ENCODE assay signal across 19 cellular contexts in genomic region chr4:98517444-98518021, GRCh38.
DNase-seq lines count a peak whose midpoint lies in the region; ATAC-seq, FAIRE-seq and TF ChIP-seq lines count a peak whose summit lies in the region.
"Had no signal": no experiment of that assay in that cellular context is flagged by ENCODE, and none has a peak within 500 bp of the region (broad histone marks: within the 10 kb centered on the region; RNA-seq: fewer than 3 reads in every experiment).

No MANE protein-coding gene starts in this region.

- ATAC-seq in PC-3 (no peak), GM18502 (IDR thresholded peaks at IDR 0.05; ENCODE audit: poor library complexity, unreplicated experiment) (no peak)
- ATAC-seq: heart left ventricle had no signal

- intact Hi-C loops in PC-3 (cut with micrococcal nuclease): no loop called here
- intact Hi-C loops in endothelial cell of umbilical vein (cut with micrococcal nuclease): no loop called here

- no peak overlapping the region for H3K4me3 Mint-ChIP-seq in osteocyte (ENCODE audit: unreplicated experiment)

- no peak overlapping the region for H2AFZ ChIP-seq in PC-3 (ENCODE audit: low read length)
- no peak overlapping the region for H2AFZ ChIP-seq in endothelial cell of umbilical vein (ENCODE audit: low read depth, low read length)

- BruUV-seq in PC-3 (replicated peaks; lab: Mats Ljungman, UMichigan) (no TSS peak), endothelial cell of umbilical vein (replicated peaks; lab: Mats Ljungman, UMichigan) (no TSS peak)

- peak; percentile 46 for FAIRE-seq in endothelial cell of umbilical vein (lab: Jason Lieb, UNC)

- no peaks in the 10 kb centered on the region for H3K9me3 Mint-ChIP-seq in osteocyte (ENCODE audit: unreplicated experiment)
- H3K9me3 Mint-ChIP-seq: neural crest cell had no signal

- H3K4me1 Mint-ChIP-seq in osteocyte (ENCODE audit: unreplicated experiment): peaks cover 82% of the 10 kb centered on the region

- H3K4me1 ChIP-seq in PC-3 (ENCODE audit: insufficient read depth, low read length): peaks cover 36% of the 10 kb centered on the region
- peaks cover 50% of the 10 kb centered on the region for H3K4me1 ChIP-seq in endothelial cell of umbilical vein (ENCODE audit: control insufficient read depth, extremely low read depth, insufficient read depth, low read length)
- H3K4me1 ChIP-seq: breast epithelium, suprapubic skin had no signal

- H3K79me2 ChIP-seq in PC-3 (ENCODE audit: low read length) (peaks cover 89% of the 10 kb centered on the region), endothelial cell of umbilical vein (ENCODE audit: control insufficient read depth, insufficient read depth, low read length) (peaks cover 39% of the 10 kb centered on the region)

- H4K20me1 ChIP-seq in PC-3 (ENCODE audit: low read length) (no peaks in the 10 kb centered on the region), endothelial cell of umbilical vein (replicated peaks; ENCODE audit: control insufficient read depth, extremely low read depth, insufficient read depth, low read length) (no peaks in the 10 kb centered on the region)

- H3K27me3 Mint-ChIP-seq in osteocyte (ENCODE audit: unreplicated experiment): no peaks in the 10 kb centered on the region
- H3K27me3 Mint-ChIP-seq: IgD-negative memory B cell had no signal

- peak overlapping the region; percentile 83 for H3K27ac Mint-ChIP-seq in osteocyte (ENCODE audit: unreplicated experiment)

- no peaks in the 10 kb centered on the region for H3K9me2 ChIP-seq in PC-3 (replicated peaks; ENCODE audit: low read length)

- POLR2A ChIA-PET in PC-3 (lab: Charles Lee; ENCODE audit: unreplicated experiment) (no interaction called here), endothelial cell of umbilical vein (lab: Charles Lee) (no interaction called here)

- no peaks in the 10 kb centered on the region for H3K36me3 Mint-ChIP-seq in osteocyte (ENCODE audit: unreplicated experiment)

- dilution Hi-C loops in endothelial cell of umbilical vein (cut with MboI; ENCODE audit: extremely low pct_ligation_motif_present, low sequenced_read_pairs): no loop called here

- TF ChIP-seq POLR2A in endothelial cell of umbilical vein (IDR thresholded peaks at IDR 0.05; ENCODE audit: low read depth, low read length): no peak

- no peak for TF ChIP-seq CTCF in PC-3 (conservative IDR thresholded peaks at IDR 0.05; ENCODE audit: low read depth, low read length)
- TF ChIP-seq CTCF in endothelial cell of umbilical vein (IDR thresholded peaks at IDR 0.05; ENCODE audit: extremely low read depth in 1 of 2, insufficient read depth in 1 of 2, low read depth in 1 of 2, low read length in 2 of 2): no peak
- TF ChIP-seq CTCF in osteocyte (IDR thresholded peaks at IDR 0.05): no peak

- CTCF ChIA-PET in PC-3 (lab: Charles Lee) (no interaction called here), endothelial cell of umbilical vein (lab: Charles Lee) (interaction anchor here (1.4 kb wide), 1 partner anchor 539 kb away, joined by 4 read pairs; no protein-coding TSS in a partner anchor)

- no peaks in the 10 kb centered on the region for H3F3A ChIP-seq in PC-3 (ENCODE audit: low read length, unreplicated experiment)

- H3K27me3 ChIP-seq in PC-3 (ENCODE audit: low read length) (no peaks in the 10 kb centered on the region), endothelial cell of umbilical vein (ENCODE audit: control insufficient read depth in 2 of 2, insufficient read depth in 2 of 2, low read length in 2 of 2) (no peaks in the 10 kb centered on the region)
- H3K27me3 ChIP-seq: breast epithelium, heart left ventricle, suprapubic skin had no signal

- H3K9ac ChIP-seq in PC-3 (ENCODE audit: low read length): no peak overlapping the region
- H3K9ac ChIP-seq in endothelial cell of umbilical vein (replicated peaks; ENCODE audit: extremely low read depth, insufficient read depth, low read length): no peak overlapping the region

- H3K4me3 ChIP-seq in PC-3 (ENCODE audit: low read length) (no peak overlapping the region), endothelial cell of umbilical vein (replicated peaks in 1 of 3; ENCODE audit: insufficient read depth in 1 of 3, low read depth in 1 of 3, low read length in 3 of 3) (no peak overlapping the region)
- H3K4me3 ChIP-seq: breast epithelium, heart left ventricle, suprapubic skin had no signal

- H3K27ac ChIP-seq in PC-3 (ENCODE audit: low read length) (peak overlapping the region; percentile 83), endothelial cell of umbilical vein (ENCODE audit: insufficient read depth, low read depth, low read length) (no peak overlapping the region)
- H3K27ac ChIP-seq: breast epithelium, heart left ventricle, suprapubic skin had no signal

- peak; percentile 23 for DNase-seq in activated CD4-positive, alpha-beta T cell treated with anti-CD3 and anti-CD28 coated beads for 48 hours
- no peak for DNase-seq in activated CD4-positive, alpha-beta T cell treated with anti-CD3 and anti-CD28 coated beads, Interleukin-2, amount 50 U/mL, for 48 hours
- DNase-seq in PC-3: peak; percentile 30
- DNase-seq in endothelial cell of umbilical vein (ENCODE audit: low read depth, low spot score): no peak
- DNase-seq in osteocyte (ENCODE audit: extremely low spot score, unreplicated experiment): no peak
- no peak for DNase-seq in medulla oblongata (ENCODE audit: extremely low spot score)
- DNase-seq in stimulated activated CD4-positive, alpha-beta T cell treated with anti-CD3 and anti-CD28 coated beads, Interleukin-4, amount 100 ng/mL, for 4 hours: no peak
- DNase-seq: activated CD4-positive, alpha-beta T cell treated with anti-CD3 and anti-CD28 coated beads for 4 hours; activated effector memory CD4-positive, alpha-beta T cell treated with Interleukin-2 at 50 U/mL for 16 hours; Caco-2; heart left ventricle; NCI-H1105; NCI-H446; SW 1271 had no signal

- no peaks in the 10 kb centered on the region for H3K9me1 ChIP-seq in endothelial cell of umbilical vein (replicated peaks; ENCODE audit: control insufficient read depth, extremely low read depth, insufficient read depth, low read length)

- H3K4me2 ChIP-seq in PC-3 (ENCODE audit: low read length) (0 out of 2 replicates have a peak overlapping the region, but pooled peaks have one; percentile 8), endothelial cell of umbilical vein (ENCODE audit: insufficient read depth, low read length) (no peak overlapping the region)

- H3K9me3 ChIP-seq in PC-3 (ENCODE audit: low read length) (no peaks in the 10 kb centered on the region), endothelial cell of umbilical vein (replicated peaks; ENCODE audit: control insufficient read depth, insufficient read depth, low read length) (no peaks in the 10 kb centered on the region)
- H3K9me3 ChIP-seq: breast epithelium, Caco-2, suprapubic skin had no signal

- H3K36me3 ChIP-seq in PC-3 (ENCODE audit: low read depth, low read length) (no peaks in the 10 kb centered on the region), endothelial cell of umbilical vein (ENCODE audit: control insufficient read depth in 2 of 2, extremely low read depth in 1 of 2, insufficient read depth in 2 of 2, low read length in 2 of 2) (no peaks in the 10 kb centered on the region)
- H3K36me3 ChIP-seq: breast epithelium, heart left ventricle, suprapubic skin had no signal

TF ChIP-seq in endothelial cell of umbilical vein, 7 proteins besides CTCF, POLR2A, EP300 and RAD21:
- TF ChIP-seq POLR2AphosphoS5 (IDR thresholded peaks at IDR 0.05; ENCODE audit: insufficient read depth, low read depth, low read length) (no peak), JUN (IDR thresholded peaks at IDR 0.05; ENCODE audit: borderline replicate concordance, insufficient read depth, insufficient read length, low read depth) (no peak), EZH2 (IDR thresholded peaks at IDR 0.05; ENCODE audit: borderline replicate concordance, low read depth, low read length, severe bottlenecking) (no peak), FOS (IDR thresholded peaks at IDR 0.05; ENCODE audit: borderline replicate concordance, insufficient read depth, low read length) (no peak), MYC (IDR thresholded peaks at IDR 0.05; ENCODE audit: low read depth, low read length) (no peak), GATA2 (IDR thresholded peaks at IDR 0.05; ENCODE audit: insufficient read depth, insufficient read length, low read depth, low read length) (no peak), MAX (IDR thresholded peaks at IDR 0.05; ENCODE audit: insufficient read depth, insufficient read length) (no peak)

Comparison
In these comparisons a context has a peak if more than half of its experiments do, and no peak if none do; other contexts are left out.
1. DNase-seq: peak in activated CD4-positive, alpha-beta T cell treated with anti-CD3 and anti-CD28 coated beads for 48 hours (single experiment) and PC-3 (single experiment); none in activated CD4-positive, alpha-beta T cell treated with anti-CD3 and anti-CD28 coated beads, Interleukin-2, amount 50 U/mL, for 48 hours (0 of 2), endothelial cell of umbilical vein (single experiment), osteocyte (single experiment), medulla oblongata (single experiment) and stimulated activated CD4-positive, alpha-beta T cell treated with anti-CD3 and anti-CD28 coated beads, Interleukin-4, amount 100 ng/mL, for 4 hours (0 of 2).